ENCODE assay signal across 7 cellular contexts in genomic region chr17:75182319-75182568, GRCh38. TPM values are rescaled to one million over a fixed set of nuclear protein-coding genes. Genes with fewer than 3 reads are reported as not detected.
DNase-seq lines count a peak whose midpoint lies in the region; ATAC-seq and TF ChIP-seq lines count a peak whose summit lies in the region.

No MANE protein-coding gene starts in this region.

- intact Hi-C loops in natural killer cell (cut with micrococcal nuclease) = loop anchor here (2.0 to 5.0 kb wide), 2 partner anchors 19 to 75 kb away; partner anchors contain the start of gene ARMC7

- H3K36me3 ChIP-seq in MG63 = peaks cover 43% of the 10 kb centered on the region

- H3K27me3 ChIP-seq in MG63 = no peaks in the 10 kb centered on the region

- peak overlapping the region; percentile 85 to 89 for H3K4me3 Mint-ChIP-seq in effector memory CD8-positive, alpha-beta T cell
- peak overlapping the region; percentile 95 for H3K4me3 Mint-ChIP-seq in natural killer cell

- H3K4me3 ChIP-seq in MG63 = peak overlapping the region; percentile 84

- H3K9me3 Mint-ChIP-seq in effector memory CD8-positive, alpha-beta T cell = peaks cover 0 to 7% of the 10 kb centered on the region in 2 donors
- no peaks in the 10 kb centered on the region for H3K9me3 Mint-ChIP-seq in natural killer cell

- H3K27ac Mint-ChIP-seq in effector memory CD8-positive, alpha-beta T cell = peak overlapping the region; percentile 93 to 94
- H3K27ac Mint-ChIP-seq in natural killer cell = peak overlapping the region; percentile 84 to 97

- peaks cover 64% of the 10 kb centered on the region for H3K36me3 Mint-ChIP-seq in effector memory CD8-positive, alpha-beta T cell (ENCODE audit: insufficient read depth)
- H3K36me3 Mint-ChIP-seq in natural killer cell = no peaks in the 10 kb centered on the region

- ATAC-seq in GM21515 (IDR thresholded peaks at IDR 0.05; ENCODE audit: unreplicated experiment) = peak; percentile 29
- no peak for ATAC-seq in effector memory CD8-positive, alpha-beta T cell (replicated peaks)
- ATAC-seq in natural killer cell = no peak

- peaks cover 22 to 33% of the 10 kb centered on the region in 2 donors for H3K4me1 Mint-ChIP-seq in effector memory CD8-positive, alpha-beta T cell (ENCODE audit: low read depth in 2 of 2)
- peaks cover 27 to 31% of the 10 kb centered on the region in 2 donors for H3K4me1 Mint-ChIP-seq in natural killer cell

- H3K27me3 Mint-ChIP-seq in effector memory CD8-positive, alpha-beta T cell = no peaks in the 10 kb centered on the region
- H3K27me3 Mint-ChIP-seq in natural killer cell (ENCODE audit: low read depth in 2 of 2) = no peaks in the 10 kb centered on the region

- peak; percentile 17 for TF ChIP-seq CTCF in natural killer cell (IDR thresholded peaks at IDR 0.05)

- DNase-seq in MG63 (no peak), natural killer cell (no peak), NCI-H748 (lab: John Stamatoyannopoulos, UW; ENCODE audit: unreplicated experiment) (no peak), activated gamma-delta T cell (lab: John Stamatoyannopoulos, UW) (no peak), iPS-NIHi7 (ENCODE audit: extremely low spot score) (no peak)
- DNase-seq in effector memory CD8-positive, alpha-beta T cell = no peak

- no peaks in the 10 kb centered on the region for H3K9me3 ChIP-seq in MG63

RNA-seq across cellular contexts. Expression of gene SUMO2, which starts 0.5 kb away (rescaled TPM):
- 145 and 181 TPM in 2 replicates for total RNA-seq in MG63 (2014; rRNA removed; shearing (Covaris generic); ENCODE audit: low replicate concordance)
- 100 to 1,000 TPM; 240 to 294 (median 250) TPM for total RNA-seq in natural killer cell

RNA-seq across cellular contexts. Expression of gene NUP85, which starts 23.2 kb away (rescaled TPM):
- 75.0 and 100 TPM in 2 replicates for total RNA-seq in MG63 (2014; rRNA removed; shearing (Covaris generic); ENCODE audit: low replicate concordance)
- total RNA-seq in natural killer cell = 10 to 100 TPM; 71.1 to 78.1 (median 77.0) TPM

RNA-seq across cellular contexts. Expression of gene JPT1, which starts 27.9 kb away (rescaled TPM):
- total RNA-seq in MG63 (2014; rRNA removed; shearing (Covaris generic); ENCODE audit: low replicate concordance) = 117 and 285 TPM in 2 replicates
- total RNA-seq in natural killer cell = 10 to 100 TPM; 45.0 to 54.8 (median 50.5) TPM

RNA-seq across cellular contexts. Expression of gene NT5C, which starts 50.7 kb away (rescaled TPM):
- total RNA-seq in MG63 (2014; rRNA removed; shearing (Covaris generic); ENCODE audit: low replicate concordance) = 29.1 and 92.2 TPM in 2 replicates
- total RNA-seq in natural killer cell = 10 to 100 TPM; 58.1 to 67.4 (median 61.2) TPM
